In the genomic region with DNA sequence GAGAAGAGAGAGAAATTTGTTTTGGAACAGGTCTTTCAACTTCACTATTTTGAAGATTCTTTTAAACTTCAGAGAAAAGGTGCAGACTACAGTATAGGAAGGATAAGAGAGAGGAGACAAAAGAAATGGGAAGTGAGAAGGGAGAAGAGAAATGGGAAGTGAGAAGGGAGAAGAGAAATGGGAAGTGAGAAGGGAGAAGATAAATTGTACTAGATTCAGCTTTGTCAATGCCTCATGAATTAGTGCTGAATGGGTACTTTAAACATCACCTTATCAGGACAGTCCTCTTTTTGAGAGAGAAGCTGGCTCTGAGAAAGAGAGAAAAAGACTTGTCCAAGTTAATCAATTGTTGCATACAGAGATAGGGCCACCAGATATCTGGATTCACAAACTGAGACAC, we compare ENCODE assay signal across 8 cellular contexts. TPM values are rescaled to one million over a fixed set of nuclear protein-coding genes. Genes with fewer than 3 reads are reported as not detected.
DNase-seq lines count a peak whose midpoint lies in the region; ATAC-seq and TF ChIP-seq lines count a peak whose summit lies in the region.

No MANE protein-coding gene starts in this region.

- H3K27me3 ChIP-seq in brain microvascular endothelial cell (replicated peaks), result no peaks in the 10 kb centered on the region

- DNase-seq in brain microvascular endothelial cell, result no peak
- no peak for DNase-seq in naive B cell
- DNase-seq in stimulated activated CD8-positive, alpha-beta memory T cell treated with anti-CD3 and anti-CD28 coated beads, Interleukin-4, amount 100 ng/mL, for 48 hours, result no peak
- no peak for DNase-seq in NAMALWA (ENCODE audit: low spot score)
- no peak for DNase-seq in nucleus accumbens (lab: John Stamatoyannopoulos, UW)
- DNase-seq in NCI-H1694 (lab: John Stamatoyannopoulos, UW), result no peak

- H3K4me1 Mint-ChIP-seq in naive B cell, result peaks cover 7 to 9% (median 9%) of the 10 kb centered on the region in 3 donors

- H3K4me3 Mint-ChIP-seq in naive B cell, result peak overlapping the region in 7 of 8 donors; percentile 37 to 81 (median 72)

- H3K4me3 ChIP-seq in brain microvascular endothelial cell (ENCODE audit: low read depth, low read length), result peak overlapping the region; percentile 70

- peaks cover 37 to 59% (median 48%) of the 10 kb centered on the region in 3 donors for H3K27me3 Mint-ChIP-seq in naive B cell

- in situ Hi-C loops in brain microvascular endothelial cell (cut with HindIII; ENCODE audit: low pct_ligation_motif_present, low sequenced_read_pairs), result no loop called here

- H3K27ac Mint-ChIP-seq in naive B cell, result peak overlapping the region in 2 of 6 donors; percentile 8 to 49

- ATAC-seq in GM18505 (IDR thresholded peaks at IDR 0.05; ENCODE audit: unreplicated experiment) (peak; percentile 11), HG03060 (IDR thresholded peaks at IDR 0.05; ENCODE audit: low read depth, unreplicated experiment) (peak; percentile 11), naive B cell (ENCODE audit: low read depth in 2 of 2) (no peak)

- no peak overlapping the region for H3K27ac ChIP-seq in brain microvascular endothelial cell

- TF ChIP-seq CTCF in brain microvascular endothelial cell (IDR thresholded peaks at IDR 0.05; ENCODE audit: low read depth, low read length, missing control alignments), result no peak

- no peaks in the 10 kb centered on the region for H3K36me3 ChIP-seq in brain microvascular endothelial cell (replicated peaks)

- H3K36me3 Mint-ChIP-seq in naive B cell, result peaks cover 0 to 11% of the 10 kb centered on the region in 2 donors

- H3K9me3 Mint-ChIP-seq in naive B cell, result peaks cover 0 to 2% (median 0%) of the 10 kb centered on the region in 7 donors

- no peak for TF ChIP-seq POLR2A in GM18505 (IDR thresholded peaks at IDR 0.05; ENCODE audit: borderline replicate concordance, extremely low read depth, insufficient read depth, insufficient read length)

RNA-seq across cellular contexts. Expression of a gene that starts 1.0 kb away (rescaled TPM):
- polyA plus RNA-seq in naive B cell (ENCODE audit: low read depth in 6 of 6), result not detected

Comparison
In these comparisons a context has a peak if more than half of its experiments do, and no peak if none do; other contexts are left out.
1. ATAC-seq: peak in GM18505 (single experiment) and HG03060 (single experiment); none in naive B cell (0 of 2).